29 cellular contexts compared by ENCODE assay signal in genomic region chr5:58088941-58089340, GRCh38.
DNase-seq lines count a peak whose midpoint lies in the region; ATAC-seq and TF ChIP-seq lines count a peak whose summit lies in the region.
"Had no signal": no experiment of that assay in that cellular context is flagged by ENCODE, and none has a peak within 500 bp of the region (broad histone marks: within the 10 kb centered on the region; RNA-seq: fewer than 3 reads in every experiment).

No MANE protein-coding gene starts in this region.

- H3K9me3 Mint-ChIP-seq in type B pancreatic cell, result no peaks in the 10 kb centered on the region
- H3K9me3 Mint-ChIP-seq: activated naive CD4-positive, alpha-beta T cell treated with anti-CD3 and anti-CD28 coated beads for 36 hours; activated T-helper 1 cell treated with anti-CD3 and anti-CD28 coated beads, Interleukin-12 subunit alpha, Interleukin-12 subunit beta, Interleukin-2, Interleukin-4 antibody, amounts not matched to agents 30 ng/mL and 10 ng/mL and 1 ng/mL, durations not matched to agents 14 hours and 24 hours and 36 hours; brain; CD4-positive, CD25-positive, alpha-beta regulatory T cell had no signal

- POLR2A ChIA-PET in Panc1 (lab: Charles Lee), result no interaction called here

- no peaks in the 10 kb centered on the region for H3K36me3 ChIP-seq in Panc1 (ENCODE audit: control insufficient read depth, insufficient read depth, low read length)
- H3K36me3 ChIP-seq: adrenal gland had no signal

- H3K27me3 Mint-ChIP-seq in type B pancreatic cell, result no peaks in the 10 kb centered on the region
- H3K27me3 Mint-ChIP-seq: activated CD4-positive, alpha-beta memory T cell treated with anti-CD3 and anti-CD28 coated beads, Interleukin-2, amount 10 ng/mL, durations not matched to agents 7 days and 5 days; brain; CD4-positive, CD25-positive, alpha-beta regulatory T cell had no signal

- in situ Hi-C loops in Panc1 (cut with HindIII; ENCODE audit: low pct_unique_long_range_greater_than_20kb, low sequenced_read_pairs), result no loop called here

- peak overlapping the region; percentile 30 for H3K27ac Mint-ChIP-seq in type B pancreatic cell
- H3K27ac Mint-ChIP-seq: activated CD4-positive, alpha-beta memory T cell treated with anti-CD3 and anti-CD28 coated beads, Interleukin-2, amount 10 ng/mL, durations not matched to agents 7 days and 5 days; activated naive CD4-positive, alpha-beta T cell treated with anti-CD3 and anti-CD28 coated beads for 36 hours; activated T-helper 1 cell treated with anti-CD3 and anti-CD28 coated beads, Interleukin-12 subunit alpha, Interleukin-12 subunit beta, Interleukin-2, Interleukin-4 antibody, amounts not matched to agents 30 ng/mL and 10 ng/mL and 1 ng/mL, durations not matched to agents 14 hours and 24 hours and 36 hours; brain; CD4-positive, CD25-positive, alpha-beta regulatory T cell had no signal

- no peak overlapping the region for H3K4me3 ChIP-seq in Panc1 (ENCODE audit: low read depth in 2 of 2, low read length in 2 of 2)
- H3K4me3 ChIP-seq: adrenal gland, dorsolateral prefrontal cortex had no signal

- ATAC-seq in Panc1 (peak; percentile 60), esophagus mucosa (peak; percentile 32)
- ATAC-seq: stimulated activated naive CD8-positive, alpha-beta T cell treated with anti-CD3 and anti-CD28 coated beads, Interleukin-15, Interleukin-2, amounts not matched to agents 100 U/mL and 50 U/mL, for 24 hours had no signal

- no peaks in the 10 kb centered on the region for H3K36me3 Mint-ChIP-seq in type B pancreatic cell
- H3K36me3 Mint-ChIP-seq: brain; CD4-positive, CD25-positive, alpha-beta regulatory T cell had no signal

- intact Hi-C loops in Panc1 (cut with micrococcal nuclease; ENCODE audit: unreplicated experiment), result no loop called here

- no TSS peak for BruUV-seq in Panc1 (replicated peaks; lab: Mats Ljungman, UMichigan)

- CTCF ChIA-PET in Panc1 (lab: Charles Lee), result no interaction called here

- H3K9me3 ChIP-seq in Panc1 (ENCODE audit: control insufficient read depth, insufficient read depth, low read depth, low read length), result no peaks in the 10 kb centered on the region
- H3K9me3 ChIP-seq: adrenal gland had no signal

- H3K27me3 ChIP-seq in Panc1 (ENCODE audit: control insufficient read depth, insufficient read depth, low read length), result no peaks in the 10 kb centered on the region
- H3K27me3 ChIP-seq: adrenal gland, dorsolateral prefrontal cortex had no signal

- H3K4me3 Mint-ChIP-seq in type B pancreatic cell, result no peak overlapping the region
- H3K4me3 Mint-ChIP-seq: activated CD4-positive, alpha-beta memory T cell treated with anti-CD3 and anti-CD28 coated beads, Interleukin-2, amount 10 ng/mL, durations not matched to agents 7 days and 5 days; activated naive CD4-positive, alpha-beta T cell treated with anti-CD3 and anti-CD28 coated beads for 36 hours; activated T-helper 1 cell treated with anti-CD3 and anti-CD28 coated beads, Interleukin-12 subunit alpha, Interleukin-12 subunit beta, Interleukin-2, Interleukin-4 antibody, amounts not matched to agents 30 ng/mL and 10 ng/mL and 1 ng/mL, durations not matched to agents 14 hours and 24 hours and 36 hours; brain had no signal

- peak overlapping the region; percentile 82 for H3K27ac ChIP-seq in Panc1 (ENCODE audit: low read length)
- H3K27ac ChIP-seq: adrenal gland, dorsolateral prefrontal cortex had no signal

- peaks cover 14% of the 10 kb centered on the region; the same call in 1 of the 2 replicates for H3K4me1 ChIP-seq in Panc1 (ENCODE audit: control insufficient read depth, insufficient read depth, low read length)
- H3K4me1 ChIP-seq: adrenal gland had no signal

- DNase-seq in SIG-M5 treated with dmso at 0.1 percent for 504 hours (lab: John Stamatoyannopoulos, UW; ENCODE audit: unreplicated experiment) (peak; percentile 39), SIG-M5 (lab: John Stamatoyannopoulos, UW) (no peak), Panc1 (ENCODE audit: low read depth, low spot score) (no peak), type B pancreatic cell (ENCODE audit: extremely low spot score, unreplicated experiment) (no peak), RKO (ENCODE audit: low spot score) (no peak), HPDE6-E6E7 (ENCODE audit: extremely low spot score) (no peak)
- DNase-seq in stimulated activated CD8-positive, alpha-beta memory T cell treated with anti-CD3 and anti-CD28 coated beads, Interleukin-4, amount 100 ng/mL, for 48 hours, result no peak
- DNase-seq: 8988T; activated CD4-positive, alpha-beta memory T cell treated with anti-CD3 and anti-CD28 coated beads, Interleukin-2, amount 10 ng/mL, durations not matched to agents 7 days and 5 days; activated CD4-positive, alpha-beta T cell treated with anti-CD3 and anti-CD28 coated beads for 1 hour; activated CD8-positive, alpha-beta memory T cell treated with anti-CD3 and anti-CD28 coated beads, Interleukin-2, amount 50 U/mL, for 4 hours; activated naive CD4-positive, alpha-beta T cell treated with anti-CD3 and anti-CD28 coated beads for 36 hours; adrenal gland; CD4-positive, CD25-positive, alpha-beta regulatory T cell; cerebellar nuclear complex; dorsolateral prefrontal cortex; hypothalamus; KG1; mesendoderm; MM.1S; NCI-H1930; NCI-H524; right cardiac atrium; stimulated activated CD4-positive, alpha-beta T cell treated with anti-CD3 and anti-CD28 coated beads, Interleukin-1b, Interleukin-23, amount 100 ng/mL, for 48 hours; stimulated activated naive CD8-positive, alpha-beta T cell treated with anti-CD3 and anti-CD28 coated beads, Interleukin-15, Interleukin-2, amounts not matched to agents 100 U/mL and 50 U/mL, for 24 hours; T-helper 2 cell had no signal

- H3K4me1 Mint-ChIP-seq in type B pancreatic cell (ENCODE audit: unreplicated experiment), result peaks cover 14% of the 10 kb centered on the region
- H3K4me1 Mint-ChIP-seq: CD4-positive, CD25-positive, alpha-beta regulatory T cell had no signal

- TF ChIP-seq CTCF in Panc1 (IDR thresholded peaks at IDR 0.05) (no peak), type B pancreatic cell (conservative IDR thresholded peaks at IDR 0.05) (no peak)
